Comparison of ENCODE assay signal across 12 cellular contexts in the genomic region with DNA sequence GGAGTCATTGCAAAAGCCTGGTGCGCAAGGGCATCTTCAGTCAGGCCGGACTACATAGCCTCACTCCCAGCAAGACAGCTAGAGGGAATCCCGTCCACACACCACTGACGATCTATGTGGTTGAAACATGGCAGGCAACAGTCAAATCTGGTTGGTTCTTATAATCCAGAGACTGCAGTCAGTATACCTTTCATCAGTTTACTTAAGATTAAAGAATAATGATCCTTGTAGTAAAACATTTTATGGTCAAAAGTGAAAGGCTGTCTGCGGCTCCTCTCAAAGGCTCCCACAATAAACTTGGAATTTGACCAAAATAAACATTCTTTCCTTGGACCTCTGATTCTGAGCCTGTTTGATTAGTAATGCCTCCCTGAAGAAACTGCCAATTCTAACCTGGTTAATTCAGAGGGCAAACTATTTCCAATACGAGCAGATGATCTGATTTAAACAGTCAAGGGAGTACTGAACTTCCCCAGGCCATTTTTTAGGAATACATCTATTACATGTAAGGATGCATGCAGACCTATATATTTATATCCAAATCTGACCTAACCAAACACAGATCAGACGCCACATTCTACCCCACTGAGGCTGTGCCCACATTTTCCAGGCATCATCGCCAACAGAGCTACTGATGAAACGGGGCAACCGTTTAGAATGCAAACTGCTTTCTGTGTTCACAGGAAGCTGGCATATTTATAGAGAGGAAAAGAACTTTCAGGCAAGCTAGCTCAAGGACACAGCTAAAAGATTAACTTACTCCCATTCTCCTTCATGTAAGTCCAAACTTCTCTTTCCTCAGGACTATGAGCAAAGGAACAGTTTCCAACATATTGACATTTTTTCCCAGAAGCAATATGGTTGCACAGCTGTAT. TPM values are rescaled to one million over a fixed set of nuclear protein-coding genes. Genes with fewer than 3 reads are reported as not detected.
DNase-seq lines count a peak whose midpoint lies in the region; ATAC-seq and TF ChIP-seq lines count a peak whose summit lies in the region.
"Had no signal": no experiment of that assay in that cellular context is flagged by ENCODE, and none has a peak within 500 bp of the region (broad histone marks: within the 10 kb centered on the region; RNA-seq: fewer than 3 reads in every experiment).

No MANE protein-coding gene starts in this region.

- H3K27ac ChIP-seq in OCI-LY3 (ENCODE audit: low read length): peak overlapping the region; percentile 97

- H4K20me1 ChIP-seq in OCI-LY3 (ENCODE audit: insufficient read depth, low read length): no peaks in the 10 kb centered on the region

- peak; percentile 50 for DNase-seq in Calu3
- no peak for DNase-seq in effector memory CD8-positive, alpha-beta T cell
- DNase-seq in osteocyte (ENCODE audit: extremely low spot score, unreplicated experiment): no peak
- DNase-seq in NCI-H2227 (lab: John Stamatoyannopoulos, UW; ENCODE audit: unreplicated experiment): no peak
- DNase-seq in DMS 273 (lab: John Stamatoyannopoulos, UW; ENCODE audit: unreplicated experiment): no peak
- DNase-seq in activated naive CD4-positive, alpha-beta T cell treated with anti-CD3 and anti-CD28 coated beads, Interleukin-2, amount 10 ng/mL, durations not matched to agents 7 days and 5 days: no peak
- no peak for DNase-seq in activated CD4-positive, alpha-beta memory T cell treated with anti-CD3 and anti-CD28 coated beads, Interleukin-2, amount 10 ng/mL, durations not matched to agents 7 days and 5 days
- DNase-seq: activated T-cell treated with anti-CD3 and anti-CD28 coated beads, Interleukin-2, amount 50 U/mL, for 48 hours; NCI-H748 treated with DMSO at 0.1 percent for 48 hours; T-helper 9 cell had no signal

- POLR2A ChIA-PET in activated CD4-positive, alpha-beta memory T cell treated with anti-CD3 and anti-CD28 coated beads, Interleukin-2, amount 10 ng/mL, durations not matched to agents 7 days and 5 days (lab: Charles Lee): interaction anchor here (0.6 to 1.3 kb wide), 3 partner anchors 10 to 40 kb away, joined by 3 to 6 read pairs (median 3); partner anchors contain the start of genes TXNDC11 and ZC3H7A

- H3K4me2 ChIP-seq in OCI-LY3 (ENCODE audit: low read length): no peak overlapping the region

- no peak overlapping the region for H2AFZ ChIP-seq in OCI-LY3 (ENCODE audit: low read depth, low read length)

- intact Hi-C loops in Calu3 (cut with micrococcal nuclease; ENCODE audit: unreplicated experiment): loop anchor here (5.0 kb wide), 1 partner anchor 34 kb away; no protein-coding TSS in a partner anchor

- CTCF ChIA-PET in Calu3 (lab: Charles Lee): interaction anchor here (0.6 to 1.1 kb wide), 3 partner anchors 15 to 305 kb away, joined by 3 to 7 read pairs (median 6); partner anchors contain the start of gene TXNDC11
- CTCF ChIA-PET in activated naive CD4-positive, alpha-beta T cell treated with anti-CD3 and anti-CD28 coated beads, Interleukin-2, amount 10 ng/mL, durations not matched to agents 7 days and 5 days (lab: Charles Lee): no interaction called here
- CTCF ChIA-PET in activated CD4-positive, alpha-beta memory T cell treated with anti-CD3 and anti-CD28 coated beads, Interleukin-2, amount 10 ng/mL, durations not matched to agents 7 days and 5 days (lab: Charles Lee): interaction anchor here (1.0 kb wide), 1 partner anchor 40 kb away, joined by 3 read pairs; the partner anchor contains the start of gene ZC3H7A

- ATAC-seq in effector memory CD8-positive, alpha-beta T cell (replicated peaks): no peak

- H3K36me3 ChIP-seq in OCI-LY3 (replicated peaks; ENCODE audit: low read depth, low read length): peaks cover 75% of the 10 kb centered on the region

- H3K4me3 Mint-ChIP-seq in Calu3 (ENCODE audit: low read depth, unreplicated experiment) (no peak overlapping the region), osteocyte (ENCODE audit: unreplicated experiment) (peak overlapping the region; percentile 20)
- H3K4me3 Mint-ChIP-seq in effector memory CD8-positive, alpha-beta T cell: no peak overlapping the region
- no peak overlapping the region for H3K4me3 Mint-ChIP-seq in activated naive CD4-positive, alpha-beta T cell treated with anti-CD3 and anti-CD28 coated beads, Interleukin-2, amount 10 ng/mL, durations not matched to agents 7 days and 5 days
- H3K4me3 Mint-ChIP-seq in activated CD4-positive, alpha-beta memory T cell treated with anti-CD3 and anti-CD28 coated beads, Interleukin-2, amount 10 ng/mL, durations not matched to agents 7 days and 5 days: no peak overlapping the region
- H3K4me3 Mint-ChIP-seq: stimulated activated naive CD8-positive, alpha-beta T cell treated with anti-CD3 and anti-CD28 coated beads, Interleukin-15, Interleukin-2, amounts not matched to agents 100 ng/mL and 50 ng/mL, for 24 hours had no signal

- peaks cover 32% of the 10 kb centered on the region for H3K4me1 Mint-ChIP-seq in Calu3 (ENCODE audit: low read depth, unreplicated experiment)
- no peaks in the 10 kb centered on the region for H3K4me1 Mint-ChIP-seq in effector memory CD8-positive, alpha-beta T cell (ENCODE audit: low read depth in 2 of 2)
- H3K4me1 Mint-ChIP-seq in osteocyte (ENCODE audit: unreplicated experiment): peaks cover 49% of the 10 kb centered on the region
- H3K4me1 Mint-ChIP-seq in activated naive CD4-positive, alpha-beta T cell treated with anti-CD3 and anti-CD28 coated beads, Interleukin-2, amount 10 ng/mL, durations not matched to agents 7 days and 5 days: no peaks in the 10 kb centered on the region
- H3K4me1 Mint-ChIP-seq in activated CD4-positive, alpha-beta memory T cell treated with anti-CD3 and anti-CD28 coated beads, Interleukin-2, amount 10 ng/mL, durations not matched to agents 7 days and 5 days: no peaks in the 10 kb centered on the region

- H3K9me3 ChIP-seq in OCI-LY3 (ENCODE audit: insufficient read depth, low read length): no peaks in the 10 kb centered on the region

- peaks cover 97% of the 10 kb centered on the region for H3K36me3 Mint-ChIP-seq in Calu3 (ENCODE audit: insufficient read depth, unreplicated experiment)
- H3K36me3 Mint-ChIP-seq in effector memory CD8-positive, alpha-beta T cell (ENCODE audit: insufficient read depth): peaks cover 83% of the 10 kb centered on the region
- peaks cover 67% of the 10 kb centered on the region for H3K36me3 Mint-ChIP-seq in osteocyte (ENCODE audit: unreplicated experiment)
- H3K36me3 Mint-ChIP-seq in activated naive CD4-positive, alpha-beta T cell treated with anti-CD3 and anti-CD28 coated beads, Interleukin-2, amount 10 ng/mL, durations not matched to agents 7 days and 5 days: peaks cover 67% of the 10 kb centered on the region
- peaks cover 74% of the 10 kb centered on the region for H3K36me3 Mint-ChIP-seq in activated CD4-positive, alpha-beta memory T cell treated with anti-CD3 and anti-CD28 coated beads, Interleukin-2, amount 10 ng/mL, durations not matched to agents 7 days and 5 days (ENCODE audit: low read depth)

- peaks cover 25% of the 10 kb centered on the region for H3K79me2 ChIP-seq in OCI-LY3 (ENCODE audit: low read length)

- H3K4me1 ChIP-seq in OCI-LY3 (ENCODE audit: low read length): peaks cover 47% of the 10 kb centered on the region

- H3K27me3 ChIP-seq in OCI-LY3 (ENCODE audit: low read depth, low read length): no peaks in the 10 kb centered on the region

- TF ChIP-seq CTCF in Calu3 (IDR thresholded peaks at IDR 0.05; ENCODE audit: unreplicated experiment): no peak
- TF ChIP-seq CTCF in OCI-LY3 (IDR thresholded peaks at IDR 0.05; ENCODE audit: low read depth, low read length): no peak
- no peak for TF ChIP-seq CTCF in osteocyte (IDR thresholded peaks at IDR 0.05)

- H3K27me3 Mint-ChIP-seq in Calu3 (ENCODE audit: unreplicated experiment) (no peaks in the 10 kb centered on the region), osteocyte (ENCODE audit: unreplicated experiment) (no peaks in the 10 kb centered on the region)
- no peaks in the 10 kb centered on the region for H3K27me3 Mint-ChIP-seq in effector memory CD8-positive, alpha-beta T cell
- no peaks in the 10 kb centered on the region for H3K27me3 Mint-ChIP-seq in activated naive CD4-positive, alpha-beta T cell treated with anti-CD3 and anti-CD28 coated beads, Interleukin-2, amount 10 ng/mL, durations not matched to agents 7 days and 5 days
- H3K27me3 Mint-ChIP-seq in activated CD4-positive, alpha-beta memory T cell treated with anti-CD3 and anti-CD28 coated beads, Interleukin-2, amount 10 ng/mL, durations not matched to agents 7 days and 5 days: no peaks in the 10 kb centered on the region
- H3K27me3 Mint-ChIP-seq: stimulated activated naive CD8-positive, alpha-beta T cell treated with anti-CD3 and anti-CD28 coated beads, Interleukin-15, Interleukin-2, amounts not matched to agents 100 ng/mL and 50 ng/mL, for 24 hours had no signal

- H3K9me3 Mint-ChIP-seq in Calu3 (ENCODE audit: low read depth, unreplicated experiment) (no peaks in the 10 kb centered on the region), osteocyte (ENCODE audit: unreplicated experiment) (no peaks in the 10 kb centered on the region)
- H3K9me3 Mint-ChIP-seq in effector memory CD8-positive, alpha-beta T cell: no peaks in the 10 kb centered on the region
- H3K9me3 Mint-ChIP-seq in activated naive CD4-positive, alpha-beta T cell treated with anti-CD3 and anti-CD28 coated beads, Interleukin-2, amount 10 ng/mL, durations not matched to agents 7 days and 5 days: no peaks in the 10 kb centered on the region
- H3K9me3 Mint-ChIP-seq in activated CD4-positive, alpha-beta memory T cell treated with anti-CD3 and anti-CD28 coated beads, Interleukin-2, amount 10 ng/mL, durations not matched to agents 7 days and 5 days: no peaks in the 10 kb centered on the region
- H3K9me3 Mint-ChIP-seq: stimulated activated naive CD8-positive, alpha-beta T cell treated with anti-CD3 and anti-CD28 coated beads, Interleukin-15, Interleukin-2, amounts not matched to agents 100 ng/mL and 50 ng/mL, for 24 hours had no signal

- no TSS peak for BruUV-seq in Calu3 (replicated peaks; lab: Mats Ljungman, UMichigan)

- H3K4me3 ChIP-seq in OCI-LY3 (ENCODE audit: low read length): no peak overlapping the region

- H3K27ac Mint-ChIP-seq in Calu3 (ENCODE audit: unreplicated experiment) (peak overlapping the region; percentile 38), osteocyte (ENCODE audit: unreplicated experiment) (peak overlapping the region; percentile 86)
- peak overlapping the region; percentile 12 to 71 for H3K27ac Mint-ChIP-seq in effector memory CD8-positive, alpha-beta T cell
- H3K27ac Mint-ChIP-seq in activated naive CD4-positive, alpha-beta T cell treated with anti-CD3 and anti-CD28 coated beads, Interleukin-2, amount 10 ng/mL, durations not matched to agents 7 days and 5 days: no peak overlapping the region
- H3K27ac Mint-ChIP-seq in activated CD4-positive, alpha-beta memory T cell treated with anti-CD3 and anti-CD28 coated beads, Interleukin-2, amount 10 ng/mL, durations not matched to agents 7 days and 5 days: no peak overlapping the region
- H3K27ac Mint-ChIP-seq: stimulated activated naive CD8-positive, alpha-beta T cell treated with anti-CD3 and anti-CD28 coated beads, Interleukin-15, Interleukin-2, amounts not matched to agents 100 ng/mL and 50 ng/mL, for 24 hours had no signal

- no peak overlapping the region for H3K9ac ChIP-seq in OCI-LY3 (ENCODE audit: low read length)

RNA-seq across cellular contexts. Expression of gene TXNDC11, which starts 15.3 kb away (rescaled TPM):
- total RNA-seq in Calu3 (2022): 51.3 and 52.1 TPM in 2 replicates
- 31.9 and 32.3 TPM in 2 replicates for total RNA-seq in osteocyte
- 10 to 100 TPM; 45.3 to 46.6 TPM for total RNA-seq in activated CD4-positive, alpha-beta memory T cell treated with anti-CD3 and anti-CD28 coated beads, Interleukin-2, amount 10 ng/mL, durations not matched to agents 7 days and 5 days

RNA-seq across cellular contexts. Expression of gene ZC3H7A, which starts 39.1 kb away (rescaled TPM):
- total RNA-seq in Calu3 (2022): 68.7 and 70.9 TPM in 2 replicates
- total RNA-seq in osteocyte: 69.6 and 79.6 TPM in 2 replicates
- 10 to 100 TPM; 68.9 to 70.9 TPM for total RNA-seq in activated CD4-positive, alpha-beta memory T cell treated with anti-CD3 and anti-CD28 coated beads, Interleukin-2, amount 10 ng/mL, durations not matched to agents 7 days and 5 days

Comparison
In these comparisons a context has a peak if more than half of its experiments do, and no peak if none do; other contexts are left out.
1. H3K27ac Mint-ChIP-seq: peak in Calu3 (single experiment), effector memory CD8-positive, alpha-beta T cell (2 of 2) and osteocyte (single experiment); none in activated naive CD4-positive, alpha-beta T cell treated with anti-CD3 and anti-CD28 coated beads, Interleukin-2, amount 10 ng/mL, durations not matched to agents 7 days and 5 days (single experiment) and activated CD4-positive, alpha-beta memory T cell treated with anti-CD3 and anti-CD28 coated beads, Interleukin-2, amount 10 ng/mL, durations not matched to agents 7 days and 5 days (single experiment).